25 cellular contexts compared by ENCODE assay signal in genomic region chr3:147887797-147888196, GRCh38.
DNase-seq lines count a peak whose midpoint lies in the region; ATAC-seq, FAIRE-seq and TF ChIP-seq lines count a peak whose summit lies in the region.
"Had no signal": no experiment of that assay in that cellular context is flagged by ENCODE, and none has a peak within 500 bp of the region (broad histone marks: within the 10 kb centered on the region; RNA-seq: fewer than 3 reads in every experiment).

No MANE protein-coding gene starts in this region.

- no peak for ATAC-seq in HG03280 (IDR thresholded peaks at IDR 0.05; ENCODE audit: unreplicated experiment)
- ATAC-seq in HG02840 (IDR thresholded peaks at IDR 0.05; ENCODE audit: low FRiP score, unreplicated experiment) = no peak
- ATAC-seq: A549, GM12878, GM23338, HCT116 had no signal

- H3K9ac ChIP-seq in HUES6 (ENCODE audit: low read length) = no peak overlapping the region
- H3K9ac ChIP-seq: BLaER1 treated with 17β-estradiol and CSF1 and Interleukin-3, amounts not matched to agents 10 nM and 100 nM had no signal

- no peak for TF ChIP-seq CTCF in hepatocyte (IDR thresholded peaks at IDR 0.05; ENCODE audit: poor library complexity)

- DNase-seq in hepatocyte (ENCODE audit: low spot score) = no peak
- no peak for DNase-seq in NCI-H1105 treated with DMSO at 0.1 percent for 48 hours (lab: John Stamatoyannopoulos, UW)
- no peak for DNase-seq in GM19239 (ENCODE audit: insufficient read length, low spot score)
- DNase-seq: 8988T; ACHN; AML-193; BE2C; CD4-positive, alpha-beta T cell; CD8-positive, alpha-beta memory T cell; DMS 273 treated with DMSO at 0.1 percent for 48 hours; DMS79; EL; GDM1; H9; HFFc6 had no signal

- H4K20me1 ChIP-seq in hepatocyte (ENCODE audit: insufficient read depth, poor library complexity, severe bottlenecking) = no peaks in the 10 kb centered on the region
- H4K20me1 ChIP-seq: BLaER1 treated with 17β-estradiol and CSF1 and Interleukin-3, amounts not matched to agents 10 nM and 100 nM had no signal

- WGBS in hepatocyte (ENCODE audit: low lambda C conversion rate, missing lambda C conversion rate) = 25% methylated on average over 2 of the region's 2 CpGs
- 78% methylated on average over 1 of the region's 2 CpGs; no CpG with 5 or more reads in 1 of the 2 experiments for WGBS in mesodermal cell (ENCODE audit: insufficient coverage in 2 of 2), 2 experiments

- no peaks in the 10 kb centered on the region; the same call in 1 of the 2 replicates for H3K4me1 ChIP-seq in HUES6 (ENCODE audit: control insufficient read depth, insufficient read depth, low read length)
- H3K4me1 ChIP-seq in hepatocyte (ENCODE audit: insufficient read depth) = no peaks in the 10 kb centered on the region
- H3K4me1 ChIP-seq in mesodermal cell (ENCODE audit: control insufficient read depth, insufficient read depth, low read length, poor library complexity, severe bottlenecking) = no peaks in the 10 kb centered on the region
- H3K4me1 ChIP-seq: A549; BE2C; BLaER1 treated with 17β-estradiol and CSF1 and Interleukin-3, amounts not matched to agents 10 nM and 100 nM had no signal

- peak overlapping the region; percentile 18; the same call in 1 of the 2 replicates for H3K27ac ChIP-seq in HUES6 (ENCODE audit: low read depth, low read length)
- H3K27ac ChIP-seq in hepatocyte = no peak overlapping the region
- H3K27ac ChIP-seq in mesodermal cell (ENCODE audit: low read depth, low read length, severe bottlenecking) = peak overlapping the region; percentile 17
- H3K27ac ChIP-seq: A549; BLaER1 treated with 17β-estradiol and CSF1 and Interleukin-3, amounts not matched to agents 10 nM and 100 nM had no signal

- H3K9me3 ChIP-seq in HUES6 (ENCODE audit: control insufficient read depth, insufficient read depth, low read depth, low read length) (peaks cover 17% of the 10 kb centered on the region), hepatocyte (ENCODE audit: low read depth) (no peaks in the 10 kb centered on the region), mesodermal cell (ENCODE audit: control insufficient read depth, low read length) (no peaks in the 10 kb centered on the region)
- H3K9me3 ChIP-seq: A549, BE2C had no signal

- H3K36me3 ChIP-seq in HUES6 (ENCODE audit: control insufficient read depth, insufficient read depth, low read length) = no peaks in the 10 kb centered on the region
- H3K36me3 ChIP-seq in hepatocyte (replicated peaks; ENCODE audit: insufficient read depth, low read depth) = no peaks in the 10 kb centered on the region
- no peaks in the 10 kb centered on the region for H3K36me3 ChIP-seq in mesodermal cell (ENCODE audit: control insufficient read depth, insufficient read depth, low read length)
- H3K36me3 ChIP-seq: BE2C; BLaER1 treated with 17β-estradiol and CSF1 and Interleukin-3, amounts not matched to agents 10 nM and 100 nM had no signal

- H3K27me3 ChIP-seq in HUES6 (ENCODE audit: control insufficient read depth, insufficient read depth, low read length) = no peaks in the 10 kb centered on the region
- H3K27me3 ChIP-seq in hepatocyte = no peaks in the 10 kb centered on the region
- H3K27me3 ChIP-seq: BE2C; BLaER1 treated with 17β-estradiol and CSF1 and Interleukin-3, amounts not matched to agents 10 nM and 100 nM had no signal

- H3K4me3 ChIP-seq in HUES6 (ENCODE audit: low read depth, low read length) (no peak overlapping the region), hepatocyte (no peak overlapping the region), mesodermal cell (ENCODE audit: extremely low read depth, insufficient read depth, low read length, poor library complexity, severe bottlenecking) (no peak overlapping the region)
- H3K4me3 ChIP-seq: A549; BLaER1 treated with 17β-estradiol and CSF1 and Interleukin-3, amounts not matched to agents 10 nM and 100 nM; GM12878; GM23338 had no signal

- H3K4me2 ChIP-seq in hepatocyte = peak overlapping the region; percentile 4
- H3K4me2 ChIP-seq: A549; BLaER1 treated with 17β-estradiol and CSF1 and Interleukin-3, amounts not matched to agents 10 nM and 100 nM; GM23338 had no signal

- H2AFZ ChIP-seq in hepatocyte = no peak overlapping the region
- H2AFZ ChIP-seq: GM23338 had no signal

- no peak for FAIRE-seq in GM19239 (lab: Jason Lieb, UNC)
- FAIRE-seq: A549, D721Med, GM12878 had no signal

- no peaks in the 10 kb centered on the region for H3K79me2 ChIP-seq in hepatocyte

- H3K9me2 ChIP-seq in hepatocyte (replicated peaks; ENCODE audit: insufficient read depth) = no peaks in the 10 kb centered on the region
